Comparison of ENCODE assay signal across 8 cellular contexts in the genomic region with DNA sequence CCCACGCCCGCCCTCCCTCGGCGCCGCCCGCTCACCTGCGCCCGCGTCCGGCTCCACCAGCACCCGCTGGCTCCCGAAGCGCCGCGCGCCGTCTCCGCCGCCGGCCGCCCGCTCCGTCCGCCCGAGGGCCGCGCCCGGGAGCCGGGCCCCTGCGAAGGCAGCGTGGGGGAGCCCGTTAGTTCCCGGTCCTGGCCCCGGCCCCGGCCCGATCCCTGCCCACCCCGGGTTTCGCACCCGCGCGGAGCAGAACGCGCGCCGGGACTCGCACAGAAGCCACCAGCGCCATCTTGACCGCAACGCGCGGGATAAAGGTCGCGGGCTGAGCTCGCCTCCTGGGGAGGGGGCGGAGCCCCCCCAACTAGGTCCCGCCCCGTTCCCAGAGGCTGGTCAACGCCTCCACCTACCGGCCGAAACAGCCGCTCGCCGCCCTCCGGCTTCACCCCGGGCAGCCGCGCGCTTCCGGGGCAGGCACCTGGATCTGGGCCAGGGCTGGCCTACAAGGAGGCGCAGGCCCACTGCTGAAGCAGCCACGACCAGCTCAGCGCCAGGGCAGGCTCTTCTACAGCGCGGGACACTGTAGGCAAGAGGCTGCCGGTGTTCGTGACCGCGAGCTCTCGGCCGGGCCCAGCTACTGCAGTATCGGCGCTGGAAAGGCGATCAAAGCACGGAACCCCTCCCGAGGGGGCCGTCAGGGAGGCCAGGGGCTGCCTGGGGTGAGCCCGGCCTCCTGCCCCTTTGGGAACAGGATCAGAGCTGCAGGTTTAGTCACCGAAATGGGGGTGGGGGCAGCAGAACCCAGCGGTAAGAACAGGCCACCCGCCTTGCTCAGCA. TPM values are rescaled to one million over a fixed set of nuclear protein-coding genes. Genes with fewer than 3 reads are reported as not detected.
DNase-seq lines count a peak whose midpoint lies in the region; ATAC-seq and TF ChIP-seq lines count a peak whose summit lies in the region.

Gene ECI1 (minus strand): TSS at position 307 of the 831 bp plus-strand sequence. CDS start 21 bp downstream, at position 286.

- H3K9ac ChIP-seq in adipocyte (ENCODE audit: low read length) = peak within 1 kb of the TSS; percentile 88
- peak within 1 kb of the TSS; percentile 86 for H3K9ac ChIP-seq in trophoblast cell (ENCODE audit: low read length)

- peak within 1 kb of the TSS; percentile 62 for H3K18ac ChIP-seq in trophoblast cell (ENCODE audit: low read length)

- H3K4me1 ChIP-seq in adipocyte (ENCODE audit: control insufficient read depth, insufficient read depth, low read length) = peaks cover 12% of the 10 kb centered on the region
- H3K4me1 ChIP-seq in cardiac muscle cell (ENCODE audit: low read depth) = peaks cover 8% of the 10 kb centered on the region
- peaks cover 7 to 9% of the 10 kb centered on the region in 2 experiments for H3K4me1 ChIP-seq in trophoblast cell (ENCODE audit: control insufficient read depth in 1 of 2, insufficient read depth in 2 of 2, low read length in 2 of 2)
- H3K4me1 ChIP-seq in transverse colon = peaks cover 10 to 20% (median 17%) of the 10 kb centered on the region in 4 donors

- H2AFZ ChIP-seq in trophoblast cell (ENCODE audit: insufficient read depth, low read length, poor library complexity) = peak within 1 kb of the TSS; percentile 73

- peak within 1 kb of the TSS; percentile 89 for H3K14ac ChIP-seq in trophoblast cell (ENCODE audit: low read length)

- H3K23ac ChIP-seq in trophoblast cell (ENCODE audit: low read length) = no peak within 1 kb of the TSS

- DNase-seq in NCI-H1105 (lab: John Stamatoyannopoulos, UW) (peak; percentile 79), SW480 (ENCODE audit: low spot score) (peak; percentile 91), adipocyte (ENCODE audit: low read depth) (peak; percentile 98), cardiac muscle cell (ENCODE audit: low read depth in 1 of 2, low spot score in 1 of 2) (peak; percentile 97 to 98), trophoblast cell (peak; percentile 96 to 98), transverse colon (peak; percentile 98)

- H3K4me2 ChIP-seq in trophoblast cell (ENCODE audit: low read length) = peak within 1 kb of the TSS; percentile 52

- peak within 1 kb of the TSS; percentile 76 for H2BK5ac ChIP-seq in trophoblast cell (ENCODE audit: low read depth, low read length, poor library complexity)

- in situ Hi-C loops in transverse colon (cut with MboI; ENCODE audit: low pct_ligation_motif_present in 1 of 4, low pct_unique_long_range_greater_than_20kb in 1 of 4, low sequenced_read_pairs in 3 of 4) = no loop called here

- peak within 1 kb of the TSS; percentile 84 for H4K91ac ChIP-seq in trophoblast cell (ENCODE audit: low read depth, low read length)

- peak within 1 kb of the TSS; percentile 16 for H2AK5ac ChIP-seq in trophoblast cell (ENCODE audit: low read length)

- no peaks in the 10 kb centered on the region for H3K27me3 ChIP-seq in adipocyte (replicated peaks; ENCODE audit: control insufficient read depth, insufficient read depth, low read length)
- H3K27me3 ChIP-seq in cardiac muscle cell = no peaks in the 10 kb centered on the region
- no peaks in the 10 kb centered on the region for H3K27me3 ChIP-seq in trophoblast cell (ENCODE audit: insufficient read depth, low read length)
- no peaks in the 10 kb centered on the region for H3K27me3 ChIP-seq in transverse colon

- intact Hi-C loops in transverse colon (cut with DNase I; ENCODE audit: low total_unique reads) = no loop called here

- TF ChIP-seq EP300 in transverse colon (IDR thresholded peaks at IDR 0.05; ENCODE audit: low read depth) = no peak

- TF ChIP-seq POLR2A in GM10847 (IDR thresholded peaks at IDR 0.05; ENCODE audit: extremely low read depth, insufficient read length) (peak; percentile 79), transverse colon (IDR thresholded peaks at IDR 0.05) (peak; percentile 88)

- H3K36me3 ChIP-seq in adipocyte (ENCODE audit: control insufficient read depth, insufficient read depth, low read length, severe bottlenecking) = peaks cover 49% of the 10 kb centered on the region
- H3K36me3 ChIP-seq in cardiac muscle cell = peaks cover 35% of the 10 kb centered on the region
- peaks cover 48 to 51% of the 10 kb centered on the region in 2 experiments for H3K36me3 ChIP-seq in trophoblast cell (ENCODE audit: control insufficient read depth in 1 of 2, insufficient read depth in 2 of 2, low read length in 2 of 2)
- H3K36me3 ChIP-seq in transverse colon = peaks cover 0 to 40% (median 12%) of the 10 kb centered on the region in 4 donors

- peak; percentile 83 for ATAC-seq in HG02571 (IDR thresholded peaks at IDR 0.05; ENCODE audit: unreplicated experiment)

- peak within 1 kb of the TSS; percentile 74 for H2BK120ac ChIP-seq in trophoblast cell (ENCODE audit: insufficient read depth, low read length, poor library complexity)

- peaks cover 6% of the 10 kb centered on the region for H3K79me1 ChIP-seq in trophoblast cell (ENCODE audit: low read length)

- H3K27ac ChIP-seq in cardiac muscle cell (peak within 1 kb of the TSS; percentile 94), trophoblast cell (ENCODE audit: low read depth, low read length) (peak within 1 kb of the TSS; percentile 92), transverse colon (peak within 1 kb of the TSS; percentile 92 to 97 (median 92))

- peak within 1 kb of the TSS; percentile 75 for H4K8ac ChIP-seq in trophoblast cell (ENCODE audit: low read depth, low read length)

- TF ChIP-seq CTCF in cardiac muscle cell (IDR thresholded peaks at IDR 0.05; ENCODE audit: low read depth, low read length) (peak; percentile 57), transverse colon (IDR thresholded peaks at IDR 0.05) (peak; percentile 63 to 88 (median 69))

- no peaks in the 10 kb centered on the region for H3K9me3 ChIP-seq in adipocyte (ENCODE audit: control insufficient read depth, low read length)
- H3K9me3 ChIP-seq in cardiac muscle cell (ENCODE audit: low read depth) = no peaks in the 10 kb centered on the region
- H3K9me3 ChIP-seq in trophoblast cell (ENCODE audit: insufficient read depth, low read depth, low read length) = peaks cover 1% of the 10 kb centered on the region
- no peaks in the 10 kb centered on the region for H3K9me3 ChIP-seq in transverse colon

- peaks cover 5% of the 10 kb centered on the region for H3K79me2 ChIP-seq in trophoblast cell (ENCODE audit: control insufficient read depth, insufficient read depth, low read length, poor library complexity)

- peak within 1 kb of the TSS; percentile 60 for H3K4ac ChIP-seq in trophoblast cell (ENCODE audit: low read depth, low read length)

- WGBS in trophoblast cell (ENCODE audit: extremely low coverage, insufficient coverage, insufficient read length) = no CpG with 5 or more reads among the region's 90 CpGs
- 3% methylated on average over 66 of the region's 90 CpGs; no CpG with 5 or more reads in 1 of the 2 donors for WGBS in transverse colon (ENCODE audit: low coverage in 1 of 2), 2 donors

- peak within 1 kb of the TSS; percentile 87 for H3K4me3 ChIP-seq in adipocyte (ENCODE audit: low read length)
- H3K4me3 ChIP-seq in cardiac muscle cell = peak within 1 kb of the TSS; percentile 88
- peak within 1 kb of the TSS; percentile 79 for H3K4me3 ChIP-seq in trophoblast cell (ENCODE audit: low read depth, low read length)
- H3K4me3 ChIP-seq in transverse colon = peak within 1 kb of the TSS; percentile 18 to 85 (median 67)

- no peak within 1 kb of the TSS for H2BK12ac ChIP-seq in trophoblast cell (ENCODE audit: low read length)

- H4K12ac ChIP-seq in trophoblast cell (ENCODE audit: low read depth, low read length) = peak within 1 kb of the TSS; percentile 72

RNA-seq across cellular contexts. Expression of gene ECI1, which starts in this region (rescaled TPM):
- total RNA-seq in cardiac muscle cell (137 and 197 TPM in 2 replicates), transverse colon (100 to 1,000 TPM in 2 of 4 donors, 10 to 100 TPM in 2; 24.5 to 218 (median 100) TPM)
- polyA plus RNA-seq in cardiac muscle cell = 343 and 407 TPM in 2 replicates
- polyA plus RNA-seq in trophoblast cell (2013) = 41.1 and 43.5 TPM in 2 replicates

Comparison
In these comparisons a context has a peak if more than half of its experiments do, and no peak if none do; other contexts are left out.
1. Peak in every context shown above with its lines: DNase-seq, ATAC-seq, H3K4me3 ChIP-seq and H3K27ac ChIP-seq.